Comparison of ENCODE assay signal across 15 cellular contexts in the genomic region with DNA sequence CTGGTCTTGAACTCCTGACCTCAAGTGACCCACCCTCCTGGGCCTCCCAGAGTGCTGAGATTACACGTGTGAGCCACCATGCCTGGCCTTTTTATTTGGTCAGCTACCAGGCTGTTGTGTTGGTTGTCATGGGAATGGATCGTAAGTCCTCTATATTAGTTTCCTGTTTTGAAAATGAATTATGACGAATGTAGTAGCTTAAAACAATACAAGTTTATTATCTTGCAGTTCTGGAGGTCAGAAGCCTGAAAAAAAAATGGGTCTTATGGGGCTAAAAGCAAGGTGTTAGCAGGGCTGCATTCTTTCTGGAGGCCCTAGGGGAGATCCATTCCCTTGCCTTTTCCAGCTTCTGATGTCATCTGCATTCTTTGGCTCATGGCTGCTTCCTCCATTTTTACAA. TPM values are rescaled to one million over a fixed set of nuclear protein-coding genes. Genes with fewer than 3 reads are reported as not detected.
DNase-seq lines count a peak whose midpoint lies in the region; ATAC-seq, FAIRE-seq and TF ChIP-seq lines count a peak whose summit lies in the region.
"Had no signal": no experiment of that assay in that cellular context is flagged by ENCODE, and none has a peak within 500 bp of the region (broad histone marks: within the 10 kb centered on the region; RNA-seq: fewer than 3 reads in every experiment).

No MANE protein-coding gene starts in this region.

- no peak overlapping the region for H3K4me3 Mint-ChIP-seq in stimulated activated naive CD8-positive, alpha-beta T cell treated with anti-CD3 and anti-CD28 coated beads, Interleukin-15, Interleukin-2, amounts not matched to agents 100 ng/mL and 50 ng/mL, for 24 hours
- H3K4me3 Mint-ChIP-seq in stimulated activated naive CD8-positive, alpha-beta T cell treated with anti-CD3 and anti-CD28 coated beads, Interleukin-15, amount 100 ng/mL, for 72 hours: no peak overlapping the region
- H3K4me3 Mint-ChIP-seq: dendritic cell treated with granulocyte-macrophage colony-stimulating factor and Interleukin-4, amounts not matched to agents 40 ng/mL and 50 ng/mL, for 4 days had no signal

- H3K9ac ChIP-seq in K562 (ENCODE audit: insufficient read depth in 1 of 2, low read depth in 2 of 2, low read length in 2 of 2): no peak overlapping the region
- H3K9ac ChIP-seq: BLaER1 treated with 17β-estradiol and CSF1 and Interleukin-3, amounts not matched to agents 10 nM and 100 nM had no signal

- no peak for FAIRE-seq in K562 (lab: Jason Lieb, UNC)

- TF ChIP-seq POLR2A in K562 (conservative IDR thresholded peaks at IDR 0.05) (no peak), esophagus muscularis mucosa (IDR thresholded peaks at IDR 0.05; ENCODE audit: low read depth) (no peak)

- intact Hi-C loops in K562 (cut with micrococcal nuclease): no loop called here
- intact Hi-C loops in esophagus muscularis mucosa (cut with DNase I): no loop called here

- H3K9me3 ChIP-seq in K562 (replicated peaks; ENCODE audit: control insufficient read depth, insufficient read depth, low read depth, low read length): no peaks in the 10 kb centered on the region
- H3K9me3 ChIP-seq in esophagus muscularis mucosa: no peaks in the 10 kb centered on the region
- H3K9me3 ChIP-seq: BLaER1 treated with 17β-estradiol and CSF1 and Interleukin-3, amounts not matched to agents 10 nM and 100 nM had no signal

- H2AFZ ChIP-seq in K562 (ENCODE audit: low read depth, low read length): no peak overlapping the region

- H3K36me3 ChIP-seq in K562 (ENCODE audit: control insufficient read depth, insufficient read depth, low read length): no peaks in the 10 kb centered on the region
- H3K36me3 ChIP-seq in esophagus muscularis mucosa: no peaks in the 10 kb centered on the region
- H3K36me3 ChIP-seq: BLaER1 treated with 17β-estradiol and CSF1 and Interleukin-3, amounts not matched to agents 10 nM and 100 nM had no signal

- H3K9me1 ChIP-seq in K562 (ENCODE audit: control insufficient read depth, insufficient read depth, low read length): no peaks in the 10 kb centered on the region

- H3K79me2 ChIP-seq in K562 (ENCODE audit: control insufficient read depth, insufficient read depth, low read length): no peaks in the 10 kb centered on the region

- peaks cover 61% of the 10 kb centered on the region for H3K4me1 Mint-ChIP-seq in stimulated activated naive CD8-positive, alpha-beta T cell treated with anti-CD3 and anti-CD28 coated beads, Interleukin-15, Interleukin-2, amounts not matched to agents 100 ng/mL and 50 ng/mL, for 24 hours (ENCODE audit: low read depth)
- H3K4me1 Mint-ChIP-seq in stimulated activated naive CD8-positive, alpha-beta T cell treated with anti-CD3 and anti-CD28 coated beads, Interleukin-15, amount 100 ng/mL, for 72 hours: peaks cover 50% of the 10 kb centered on the region

- WGBS in K562 (ENCODE audit: insufficient coverage, low coverage, missing lambda C conversion rate): 43% methylated on average over 3 of the region's 3 CpGs
- WGBS in esophagus muscularis mucosa: 39% methylated on average over 3 of the region's 3 CpGs

- peak overlapping the region; percentile 17 for H3K27ac Mint-ChIP-seq in stimulated activated naive CD8-positive, alpha-beta T cell treated with anti-CD3 and anti-CD28 coated beads, Interleukin-15, Interleukin-2, amounts not matched to agents 100 ng/mL and 50 ng/mL, for 24 hours
- H3K27ac Mint-ChIP-seq in stimulated activated naive CD8-positive, alpha-beta T cell treated with anti-CD3 and anti-CD28 coated beads, Interleukin-15, amount 100 ng/mL, for 72 hours: no peak overlapping the region
- H3K27ac Mint-ChIP-seq: dendritic cell treated with granulocyte-macrophage colony-stimulating factor and Interleukin-4, amounts not matched to agents 40 ng/mL and 50 ng/mL, for 4 days had no signal

- H3K9me3 Mint-ChIP-seq in stimulated activated naive CD8-positive, alpha-beta T cell treated with anti-CD3 and anti-CD28 coated beads, Interleukin-15, Interleukin-2, amounts not matched to agents 100 ng/mL and 50 ng/mL, for 24 hours: no peaks in the 10 kb centered on the region
- no peaks in the 10 kb centered on the region for H3K9me3 Mint-ChIP-seq in stimulated activated naive CD8-positive, alpha-beta T cell treated with anti-CD3 and anti-CD28 coated beads, Interleukin-15, amount 100 ng/mL, for 72 hours
- H3K9me3 Mint-ChIP-seq: dendritic cell treated with granulocyte-macrophage colony-stimulating factor and Interleukin-4, amounts not matched to agents 40 ng/mL and 50 ng/mL, for 4 days had no signal

- no peak for DNase-seq in stimulated activated naive CD8-positive, alpha-beta T cell treated with anti-CD3 and anti-CD28 coated beads, Interleukin-15, amount 100 ng/mL, for 72 hours
- no peak for DNase-seq in K562 (ENCODE audit: extremely low read depth in 1 of 4, low spot score in 3 of 4)
- DNase-seq in islet precursor cell: peak; percentile 67
- no peak for DNase-seq in ecto neural progenitor cell (ENCODE audit: low spot score)
- DNase-seq in esophagus muscularis mucosa (ENCODE audit: extremely low spot score): no peak
- DNase-seq in NCI-H1417 treated with DMSO at 0.1 percent for 48 hours (lab: John Stamatoyannopoulos, UW): no peak
- DNase-seq: activated gamma-delta T cell; NCI-H510A treated with DMSO at 0.1 percent for 48 hours; posterior cingulate gyrus; stimulated activated CD4-positive, alpha-beta T cell treated with anti-CD3 and anti-CD28 coated beads, Interleukin-2, amount 100 ng/mL, for 48 hours; stimulated activated naive CD8-positive, alpha-beta T cell treated with anti-CD3 and anti-CD28 coated beads, Interleukin-15, Interleukin-2, amounts not matched to agents 100 U/mL and 50 U/mL, for 24 hours had no signal

- peaks cover 10 to 20% of the 10 kb centered on the region in 2 experiments; a peak in 4 of 5 replicates for H3K4me1 ChIP-seq in K562 (replicated peaks in 1 of 2; ENCODE audit: control insufficient read depth in 2 of 2, insufficient read depth in 2 of 2, low read length in 2 of 2)
- peaks cover 5 to 25% (median 16%) of the 10 kb centered on the region in 4 donors for H3K4me1 ChIP-seq in esophagus muscularis mucosa

- in situ Hi-C loops in K562 (cut with MboI): no loop called here

- H3K4me2 ChIP-seq in K562 (ENCODE audit: insufficient read depth, low read length): no peak overlapping the region

- no peaks in the 10 kb centered on the region for H3K27me3 Mint-ChIP-seq in stimulated activated naive CD8-positive, alpha-beta T cell treated with anti-CD3 and anti-CD28 coated beads, Interleukin-15, Interleukin-2, amounts not matched to agents 100 ng/mL and 50 ng/mL, for 24 hours
- H3K27me3 Mint-ChIP-seq in stimulated activated naive CD8-positive, alpha-beta T cell treated with anti-CD3 and anti-CD28 coated beads, Interleukin-15, amount 100 ng/mL, for 72 hours: no peaks in the 10 kb centered on the region
- H3K27me3 Mint-ChIP-seq: dendritic cell treated with granulocyte-macrophage colony-stimulating factor and Interleukin-4, amounts not matched to agents 40 ng/mL and 50 ng/mL, for 4 days had no signal

- H3K27me3 ChIP-seq in K562 (ENCODE audit: control insufficient read depth in 2 of 2, insufficient read depth in 2 of 2, low read length in 2 of 2) (no peaks in the 10 kb centered on the region), esophagus muscularis mucosa (no peaks in the 10 kb centered on the region)
- H3K27me3 ChIP-seq: BLaER1 treated with 17β-estradiol and CSF1 and Interleukin-3, amounts not matched to agents 10 nM and 100 nM had no signal

- no peak for TF ChIP-seq RAD21 in K562 (CRISPR knock-in tag; conservative IDR thresholded peaks at IDR 0.05 in 1 of 2, IDR thresholded peaks at IDR 0.05 in 1 of 2)

- no peak overlapping the region for H3K4me3 ChIP-seq in K562
- no peak overlapping the region for H3K4me3 ChIP-seq in esophagus muscularis mucosa
- H3K4me3 ChIP-seq: BLaER1 treated with 17β-estradiol and CSF1 and Interleukin-3, amounts not matched to agents 10 nM and 100 nM had no signal

- CTCF ChIA-PET in K562 (lab: Yijun Ruan, JAX; ENCODE audit: low intra/inter-chr PET ratio): no interaction called here

- no peaks in the 10 kb centered on the region for H3K36me3 Mint-ChIP-seq in stimulated activated naive CD8-positive, alpha-beta T cell treated with anti-CD3 and anti-CD28 coated beads, Interleukin-15, Interleukin-2, amounts not matched to agents 100 ng/mL and 50 ng/mL, for 24 hours (ENCODE audit: low read depth)

- no peak overlapping the region for H3K27ac ChIP-seq in K562 (ENCODE audit: extremely low read depth, low read depth, low read length)
- H3K27ac ChIP-seq in esophagus muscularis mucosa (replicated peaks in 1 of 4): peak overlapping the region in 1 of 4 donors; percentile 5
- H3K27ac ChIP-seq: BLaER1 treated with 17β-estradiol and CSF1 and Interleukin-3, amounts not matched to agents 10 nM and 100 nM had no signal

- BruUV-seq in K562 (replicated peaks; lab: Mats Ljungman, UMichigan): no TSS peak

- TF ChIP-seq CTCF in K562 (IDR thresholded peaks at IDR 0.05 in 2 of 3, conservative IDR thresholded peaks at IDR 0.05 in 1 of 3; ENCODE audit: insufficient read depth in 2 of 3, low read depth in 1 of 3, low read length in 3 of 3) (no peak), esophagus muscularis mucosa (IDR thresholded peaks at IDR 0.05) (no peak)

- no peak for TF ChIP-seq EP300 in K562 (IDR thresholded peaks at IDR 0.05; ENCODE audit: low read length)
- no peak for TF ChIP-seq EP300 in esophagus muscularis mucosa (IDR thresholded peaks at IDR 0.05)

- no peaks in the 10 kb centered on the region for H4K20me1 ChIP-seq in K562 (replicated peaks; ENCODE audit: control insufficient read depth, insufficient read depth, low read length)
- H4K20me1 ChIP-seq: BLaER1 treated with 17β-estradiol and CSF1 and Interleukin-3, amounts not matched to agents 10 nM and 100 nM had no signal

- ATAC-seq in stimulated activated naive CD8-positive, alpha-beta T cell treated with anti-CD3 and anti-CD28 coated beads, Interleukin-15, amount 100 ng/mL, for 72 hours: no peak
- ATAC-seq in K562 (no peak), esophagus mucosa (no peak)
- ATAC-seq: stimulated activated naive CD8-positive, alpha-beta T cell treated with anti-CD3 and anti-CD28 coated beads, Interleukin-15, Interleukin-2, amounts not matched to agents 100 U/mL and 50 U/mL, for 24 hours had no signal

- POLR2A ChIA-PET in K562 (lab: Yijun Ruan, JAX): interaction anchor here (1.1 to 1.4 kb wide), 2 partner anchors 12 to 26 kb away, joined by 3 to 4 read pairs; no protein-coding TSS in a partner anchor

RNA-seq across cellular contexts. Expression of a gene that starts 25.1 kb away (rescaled TPM):
- total RNA-seq in K562 (2011; cell fraction: chromatin; rRNA removed; ENCODE audit: low replicate concordance): 151 and 399 TPM in 2 replicates
- total RNA-seq in K562 (2011; cell fraction: nucleolus; rRNA removed): 94.9 and 123 TPM in 2 replicates
- total RNA-seq in K562 (2011; cell fraction: nucleoplasm; rRNA removed): 139 and 141 TPM in 2 replicates
- total RNA-seq in K562 (2014; rRNA removed) (91.9 and 93.1 TPM in 2 replicates), K562 (2014; rRNA removed; fragmentation: Illumina TruSeq; extraction: Trizol) (79.2 and 88.1 TPM in 2 replicates), K562 (2015; rRNA removed; fragmentation: Illumina TruSeq; extraction: Trizol) (90.4 and 92.6 TPM in 2 replicates), K562 (2021) (103 and 108 TPM in 2 replicates), esophagus mucosa (41.5 TPM), esophagus muscularis mucosa (100 to 1,000 TPM in 3 of 4 donors, 10 to 100 TPM in 1; 99.3 to 139 (median 123) TPM)
- polyA plus RNA-seq in K562 (2011; rRNA removed) (43.9 and 48.3 TPM in 2 replicates), K562 (2014; fragmentation: Illumina TruSeq; extraction: Trizol) (79.0 and 89.9 TPM in 2 replicates), K562 (2014; fragmentation: Nextera tagmentation; extraction: Ambion mirVana) (10 to 100 TPM; 24.5 to 42.4 TPM), K562 (2014; rRNA removed) (70.7 and 83.4 TPM in 2 replicates)
- polyA plus RNA-seq in K562 (2011; cell fraction: cytosol; rRNA removed): 46.7 and 50.5 TPM in 2 replicates
- polyA plus RNA-seq in K562 (2011; cell fraction: nucleus; rRNA removed): 125 and 130 TPM in 2 replicates
- 68.9 and 92.0 TPM in 2 replicates for polyA plus RNA-seq in K562 (2012)
- 115 and 136 TPM in 2 replicates for polyA minus RNA-seq in K562 (2011; rRNA and poly(A)+ RNA removed)
- 56.8 and 74.4 TPM in 2 replicates for polyA minus RNA-seq in K562 (2011; cell fraction: cytosol; rRNA and poly(A)+ RNA removed)
- polyA minus RNA-seq in K562 (2011; cell fraction: nucleus; rRNA and poly(A)+ RNA removed): 75.0 and 142 TPM in 2 replicates
